Comparison of ENCODE assay signal across 10 cellular contexts in genomic region chr7:81618400-81619014, GRCh38.
A peak's percentile ranks its signal among the peaks of the same experiment; 100 is the strongest.
DNase-seq lines count a peak whose midpoint lies in the region; ATAC-seq and TF ChIP-seq lines count a peak whose summit lies in the region.
"Had no signal": no experiment of that assay in that cellular context is flagged by ENCODE, and none has a peak within 500 bp of the region (broad histone marks: within the 10 kb centered on the region; RNA-seq: fewer than 3 reads in every experiment).

No MANE protein-coding gene starts in this region.

- peak; percentile 75 for DNase-seq in GM04503 (ENCODE audit: low read depth)
- DNase-seq in Panc1 (ENCODE audit: low read depth, low spot score), result no peak
- DNase-seq in retinal pigment epithelial cell (ENCODE audit: low read depth), result peak; percentile 85
- no peak for DNase-seq in NCI-H524 (lab: John Stamatoyannopoulos, UW)
- no peak for DNase-seq in cerebellar nuclear complex (lab: John Stamatoyannopoulos, UW)
- DNase-seq: NCI-H82; stimulated activated naive CD4-positive, alpha-beta T cell treated with Interleukin-2 at 50 U/mL for 16 hours had no signal

- H3K27ac ChIP-seq in Panc1 (ENCODE audit: low read length), result no peak overlapping the region
- no peak overlapping the region for H3K27ac ChIP-seq in gastroesophageal sphincter

- no peaks in the 10 kb centered on the region for H3K27me3 ChIP-seq in Panc1 (ENCODE audit: control insufficient read depth, insufficient read depth, low read length)
- H3K27me3 ChIP-seq in gastroesophageal sphincter, result no peaks in the 10 kb centered on the region

- no peaks in the 10 kb centered on the region for H3K4me1 ChIP-seq in Panc1 (ENCODE audit: control insufficient read depth, insufficient read depth, low read length)
- no peaks in the 10 kb centered on the region for H3K4me1 ChIP-seq in gastroesophageal sphincter

- no TSS peak for BruUV-seq in Panc1 (replicated peaks; lab: Mats Ljungman, UMichigan)

- H3K36me3 ChIP-seq in Panc1 (ENCODE audit: control insufficient read depth, insufficient read depth, low read length) (no peaks in the 10 kb centered on the region), gastroesophageal sphincter (no peaks in the 10 kb centered on the region)

- ATAC-seq in Panc1 (peak; percentile 68; the same call in 1 of the 2 replicates), esophagus mucosa (peak; percentile 72), HG02678 (IDR thresholded peaks at IDR 0.05; ENCODE audit: unreplicated experiment) (no peak), gastroesophageal sphincter (no peak)

- H3K4me3 ChIP-seq in Panc1 (ENCODE audit: low read depth in 2 of 2, low read length in 2 of 2) (no peak overlapping the region), retinal pigment epithelial cell (ENCODE audit: low read length) (no peak overlapping the region), gastroesophageal sphincter (no peak overlapping the region)

- CTCF ChIA-PET in Panc1 (lab: Charles Lee), result no interaction called here

- TF ChIP-seq POLR2A in gastroesophageal sphincter (IDR thresholded peaks at IDR 0.05), result no peak

- intact Hi-C loops in Panc1 (cut with micrococcal nuclease; ENCODE audit: unreplicated experiment), result no loop called here

- no peak for TF ChIP-seq CTCF in Panc1 (IDR thresholded peaks at IDR 0.05)
- TF ChIP-seq CTCF in retinal pigment epithelial cell (conservative IDR thresholded peaks at IDR 0.05; ENCODE audit: low read depth, low read length), result no peak
- TF ChIP-seq CTCF in gastroesophageal sphincter (IDR thresholded peaks at IDR 0.05), result no peak

- H3K9me3 ChIP-seq in Panc1 (ENCODE audit: control insufficient read depth, insufficient read depth, low read depth, low read length) (no peaks in the 10 kb centered on the region), gastroesophageal sphincter (no peaks in the 10 kb centered on the region)

- in situ Hi-C loops in Panc1 (cut with HindIII; ENCODE audit: low pct_unique_long_range_greater_than_20kb, low sequenced_read_pairs), result no loop called here

- no peak for TF ChIP-seq EP300 in gastroesophageal sphincter (IDR thresholded peaks at IDR 0.05)

- WGBS in gastroesophageal sphincter (ENCODE audit: low coverage in 1 of 2), 2 donors, result 71 to 82% methylated on average over 4 of the region's 4 CpGs

- POLR2A ChIA-PET in Panc1 (lab: Charles Lee), result no interaction called here

Comparison
In these comparisons a context has a peak if more than half of its experiments do, and no peak if none do; other contexts are left out.
1. DNase-seq: peak in GM04503 (single experiment) and retinal pigment epithelial cell (single experiment); none in Panc1 (single experiment), NCI-H524 (0 of 2) and cerebellar nuclear complex (0 of 2).
2. ATAC-seq: peak in Panc1 (single experiment) and esophagus mucosa (single experiment); none in HG02678 (single experiment) and gastroesophageal sphincter (single experiment).